ENCODE assay signal across 1 cellular context in the genomic region with DNA sequence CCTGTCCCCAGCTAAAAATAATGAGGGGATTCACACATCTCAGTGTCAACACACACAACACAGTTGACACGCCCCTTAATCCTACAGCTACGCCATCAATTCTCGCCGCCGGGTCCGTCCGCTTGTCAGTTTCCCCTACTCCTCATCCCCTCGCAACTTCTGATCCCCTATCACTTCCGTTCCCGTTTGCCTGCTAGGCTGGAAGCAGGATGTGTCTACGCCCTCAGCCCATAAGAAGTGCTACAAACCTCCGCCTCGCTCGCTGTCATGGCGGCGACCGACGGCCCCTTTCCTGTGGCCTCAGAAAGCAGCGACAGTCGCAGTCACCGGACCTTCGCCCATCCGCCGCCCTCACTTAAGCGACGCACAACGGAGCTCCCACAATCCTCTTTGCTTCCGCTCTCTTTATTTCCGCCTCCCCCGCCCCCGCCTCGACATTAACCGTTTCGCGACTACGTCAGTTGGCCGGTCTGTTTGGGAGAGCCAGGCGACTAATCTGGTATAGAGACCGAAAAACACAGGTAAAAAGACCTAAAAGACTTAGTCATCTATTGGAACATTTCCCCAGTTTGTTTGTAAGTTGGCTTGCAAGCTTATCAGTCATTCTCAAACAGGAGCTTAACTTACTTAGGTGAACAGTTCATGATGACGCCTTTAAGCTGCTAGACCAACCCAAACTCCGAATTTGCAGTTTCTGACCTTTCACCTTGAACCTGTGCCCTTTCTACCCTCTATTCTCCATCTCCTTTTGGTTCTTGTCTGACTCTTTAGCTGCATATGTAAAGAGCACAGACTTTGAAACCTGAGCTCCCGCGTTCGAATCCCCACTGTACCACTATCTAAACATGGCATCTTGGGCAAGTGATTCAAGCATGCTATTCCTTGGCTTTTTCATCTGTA.
TF ChIP-seq lines count a peak whose summit lies in the region.

A gene with protein sequence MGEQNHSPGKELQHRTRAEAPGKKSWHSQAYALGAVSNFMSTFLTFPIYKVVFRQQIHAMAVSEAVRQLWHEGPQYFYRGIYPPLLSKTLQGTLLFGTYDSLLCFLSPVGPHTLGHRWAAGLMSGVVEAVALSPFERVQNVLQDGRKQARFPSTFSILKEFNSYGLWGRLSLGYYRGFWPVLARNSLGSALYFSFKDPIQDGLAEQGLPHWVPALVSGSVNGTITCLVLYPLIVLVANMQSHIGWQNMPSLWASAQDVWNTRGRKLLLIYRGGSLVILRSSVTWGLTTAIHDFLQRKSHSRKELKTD (minus strand): TSS at position 380 of the 900 bp plus-strand sequence. CDS start 51,752 bp downstream, outside the sequence.

TF ChIP-seq in K562, 482 proteins besides CTCF, POLR2A, EP300 and RAD21 (continued from another document and continues in another):
- TF ChIP-seq, protein P1, sequence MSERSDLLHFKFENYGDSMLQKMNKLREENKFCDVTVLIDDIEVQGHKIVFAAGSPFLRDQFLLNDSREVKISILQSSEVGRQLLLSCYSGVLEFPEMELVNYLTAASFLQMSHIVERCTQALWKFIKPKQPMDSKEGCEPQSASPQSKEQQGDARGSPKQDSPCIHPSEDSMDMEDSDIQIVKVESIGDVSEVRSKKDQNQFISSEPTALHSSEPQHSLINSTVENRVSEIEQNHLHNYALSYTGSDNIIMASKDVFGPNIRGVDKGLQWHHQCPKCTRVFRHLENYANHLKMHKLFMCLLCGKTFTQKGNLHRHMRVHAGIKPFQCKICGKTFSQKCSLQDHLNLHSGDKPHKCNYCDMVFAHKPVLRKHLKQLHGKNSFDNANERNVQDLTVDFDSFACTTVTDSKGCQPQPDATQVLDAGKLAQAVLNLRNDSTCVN (CRISPR knock-in tag; IDR thresholded peaks at IDR 0.05), result no peak
- peak; percentile 37 for TF ChIP-seq MYC (IDR thresholded peaks at IDR 0.05; ENCODE audit: low read depth, low read length)
- no peak for TF ChIP-seq MYC (CRISPR knock-in tag; IDR thresholded peaks at IDR 0.05; ENCODE audit: borderline replicate concordance, low read depth)
- TF ChIP-seq, protein P2, sequence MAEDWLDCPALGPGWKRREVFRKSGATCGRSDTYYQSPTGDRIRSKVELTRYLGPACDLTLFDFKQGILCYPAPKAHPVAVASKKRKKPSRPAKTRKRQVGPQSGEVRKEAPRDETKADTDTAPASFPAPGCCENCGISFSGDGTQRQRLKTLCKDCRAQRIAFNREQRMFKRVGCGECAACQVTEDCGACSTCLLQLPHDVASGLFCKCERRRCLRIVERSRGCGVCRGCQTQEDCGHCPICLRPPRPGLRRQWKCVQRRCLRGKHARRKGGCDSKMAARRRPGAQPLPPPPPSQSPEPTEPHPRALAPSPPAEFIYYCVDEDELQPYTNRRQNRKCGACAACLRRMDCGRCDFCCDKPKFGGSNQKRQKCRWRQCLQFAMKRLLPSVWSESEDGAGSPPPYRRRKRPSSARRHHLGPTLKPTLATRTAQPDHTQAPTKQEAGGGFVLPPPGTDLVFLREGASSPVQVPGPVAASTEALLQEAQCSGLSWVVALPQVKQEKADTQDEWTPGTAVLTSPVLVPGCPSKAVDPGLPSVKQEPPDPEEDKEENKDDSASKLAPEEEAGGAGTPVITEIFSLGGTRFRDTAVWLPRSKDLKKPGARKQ (CRISPR knock-in tag; IDR thresholded peaks at IDR 0.05), result no peak
- peak; percentile 59; the same call in 1 of the 2 replicates for TF ChIP-seq TRIM28 (IDR thresholded peaks at IDR 0.05)
- peak; percentile 87 for TF ChIP-seq ATF7 (IDR thresholded peaks at IDR 0.05)
- no peak for TF ChIP-seq BMI1 (IDR thresholded peaks at IDR 0.05; ENCODE audit: low read length)
- TF ChIP-seq SMC3 (conservative IDR thresholded peaks at IDR 0.05; ENCODE audit: insufficient read depth, low read depth, low read length), result no peak
- TF ChIP-seq, protein P3, sequence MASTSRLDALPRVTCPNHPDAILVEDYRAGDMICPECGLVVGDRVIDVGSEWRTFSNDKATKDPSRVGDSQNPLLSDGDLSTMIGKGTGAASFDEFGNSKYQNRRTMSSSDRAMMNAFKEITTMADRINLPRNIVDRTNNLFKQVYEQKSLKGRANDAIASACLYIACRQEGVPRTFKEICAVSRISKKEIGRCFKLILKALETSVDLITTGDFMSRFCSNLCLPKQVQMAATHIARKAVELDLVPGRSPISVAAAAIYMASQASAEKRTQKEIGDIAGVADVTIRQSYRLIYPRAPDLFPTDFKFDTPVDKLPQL (IDR thresholded peaks at IDR 0.05; ENCODE audit: extremely low read depth, insufficient read length), result no peak
- peak; percentile 100 for TF ChIP-seq PHF20 (IDR thresholded peaks at IDR 0.05; ENCODE audit: partially characterized antibody)
- TF ChIP-seq PURB (CRISPR knock-in tag; IDR thresholded peaks at IDR 0.05; ENCODE audit: low read depth), result no peak
- no peak for TF ChIP-seq ZNF23 (CRISPR knock-in tag; IDR thresholded peaks at IDR 0.05)
- no peak for TF ChIP-seq NFYB (IDR thresholded peaks at IDR 0.05; ENCODE audit: extremely low read depth, insufficient read length)
- TF ChIP-seq, protein P4, sequence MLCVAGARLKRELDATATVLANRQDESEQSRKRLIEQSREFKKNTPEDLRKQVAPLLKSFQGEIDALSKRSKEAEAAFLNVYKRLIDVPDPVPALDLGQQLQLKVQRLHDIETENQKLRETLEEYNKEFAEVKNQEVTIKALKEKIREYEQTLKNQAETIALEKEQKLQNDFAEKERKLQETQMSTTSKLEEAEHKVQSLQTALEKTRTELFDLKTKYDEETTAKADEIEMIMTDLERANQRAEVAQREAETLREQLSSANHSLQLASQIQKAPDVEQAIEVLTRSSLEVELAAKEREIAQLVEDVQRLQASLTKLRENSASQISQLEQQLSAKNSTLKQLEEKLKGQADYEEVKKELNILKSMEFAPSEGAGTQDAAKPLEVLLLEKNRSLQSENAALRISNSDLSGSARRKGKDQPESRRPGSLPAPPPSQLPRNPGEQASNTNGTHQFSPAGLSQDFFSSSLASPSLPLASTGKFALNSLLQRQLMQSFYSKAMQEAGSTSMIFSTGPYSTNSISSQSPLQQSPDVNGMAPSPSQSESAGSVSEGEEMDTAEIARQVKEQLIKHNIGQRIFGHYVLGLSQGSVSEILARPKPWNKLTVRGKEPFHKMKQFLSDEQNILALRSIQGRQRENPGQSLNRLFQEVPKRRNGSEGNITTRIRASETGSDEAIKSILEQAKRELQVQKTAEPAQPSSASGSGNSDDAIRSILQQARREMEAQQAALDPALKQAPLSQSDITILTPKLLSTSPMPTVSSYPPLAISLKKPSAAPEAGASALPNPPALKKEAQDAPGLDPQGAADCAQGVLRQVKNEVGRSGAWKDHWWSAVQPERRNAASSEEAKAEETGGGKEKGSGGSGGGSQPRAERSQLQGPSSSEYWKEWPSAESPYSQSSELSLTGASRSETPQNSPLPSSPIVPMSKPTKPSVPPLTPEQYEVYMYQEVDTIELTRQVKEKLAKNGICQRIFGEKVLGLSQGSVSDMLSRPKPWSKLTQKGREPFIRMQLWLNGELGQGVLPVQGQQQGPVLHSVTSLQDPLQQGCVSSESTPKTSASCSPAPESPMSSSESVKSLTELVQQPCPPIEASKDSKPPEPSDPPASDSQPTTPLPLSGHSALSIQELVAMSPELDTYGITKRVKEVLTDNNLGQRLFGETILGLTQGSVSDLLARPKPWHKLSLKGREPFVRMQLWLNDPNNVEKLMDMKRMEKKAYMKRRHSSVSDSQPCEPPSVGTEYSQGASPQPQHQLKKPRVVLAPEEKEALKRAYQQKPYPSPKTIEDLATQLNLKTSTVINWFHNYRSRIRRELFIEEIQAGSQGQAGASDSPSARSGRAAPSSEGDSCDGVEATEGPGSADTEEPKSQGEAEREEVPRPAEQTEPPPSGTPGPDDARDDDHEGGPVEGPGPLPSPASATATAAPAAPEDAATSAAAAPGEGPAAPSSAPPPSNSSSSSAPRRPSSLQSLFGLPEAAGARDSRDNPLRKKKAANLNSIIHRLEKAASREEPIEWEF (CRISPR knock-in tag; IDR thresholded peaks at IDR 0.05), result no peak
- TF ChIP-seq, protein P5, sequence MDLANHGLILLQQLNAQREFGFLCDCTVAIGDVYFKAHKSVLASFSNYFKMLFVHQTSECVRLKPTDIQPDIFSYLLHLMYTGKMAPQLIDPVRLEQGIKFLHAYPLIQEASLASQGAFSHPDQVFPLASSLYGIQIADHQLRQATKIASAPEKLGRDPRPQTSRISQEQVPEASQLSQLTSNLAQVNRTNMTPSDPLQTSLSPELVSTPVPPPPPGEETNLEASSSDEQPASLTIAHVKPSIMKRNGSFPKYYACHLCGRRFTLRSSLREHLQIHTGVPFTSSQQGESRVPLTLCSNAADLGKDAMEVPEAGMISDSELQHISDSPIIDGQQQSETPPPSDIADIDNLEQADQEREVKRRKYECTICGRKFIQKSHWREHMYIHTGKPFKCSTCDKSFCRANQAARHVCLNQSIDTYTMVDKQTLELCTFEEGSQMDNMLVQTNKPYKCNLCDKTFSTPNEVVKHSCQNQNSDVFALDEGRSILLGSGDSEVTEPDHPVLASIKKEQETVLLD (IDR thresholded peaks at IDR 0.05), result 0 out of 2 replicates have a peak, but pooled peaks have one; percentile 28
- peak; percentile 66 for TF ChIP-seq MYBL2 (IDR thresholded peaks at IDR 0.05; ENCODE audit: low read depth)
- no peak for TF ChIP-seq MYBL2 (CRISPR knock-in tag; IDR thresholded peaks at IDR 0.05; ENCODE audit: borderline replicate concordance)
- no peak for TF ChIP-seq ARHGAP35 (IDR thresholded peaks at IDR 0.05; ENCODE audit: partially characterized antibody)
- peak; percentile 92 for TF ChIP-seq TOE1 (IDR thresholded peaks at IDR 0.05; ENCODE audit: borderline replicate concordance)
- TF ChIP-seq TOE1 (CRISPR knock-in tag; IDR thresholded peaks at IDR 0.05; ENCODE audit: borderline replicate concordance, low read depth), result no peak
- TF ChIP-seq ZNF586 (CRISPR knock-in tag; conservative IDR thresholded peaks at IDR 0.05), result no peak
- TF ChIP-seq KLF1 (tag; IDR thresholded peaks at IDR 0.05), result peak; percentile 87
- no peak for TF ChIP-seq NR4A1 (CRISPR knock-in tag; IDR thresholded peaks at IDR 0.05)
- no peak for TF ChIP-seq NR4A1 (tag; IDR thresholded peaks at IDR 0.05)
- TF ChIP-seq, protein P6, sequence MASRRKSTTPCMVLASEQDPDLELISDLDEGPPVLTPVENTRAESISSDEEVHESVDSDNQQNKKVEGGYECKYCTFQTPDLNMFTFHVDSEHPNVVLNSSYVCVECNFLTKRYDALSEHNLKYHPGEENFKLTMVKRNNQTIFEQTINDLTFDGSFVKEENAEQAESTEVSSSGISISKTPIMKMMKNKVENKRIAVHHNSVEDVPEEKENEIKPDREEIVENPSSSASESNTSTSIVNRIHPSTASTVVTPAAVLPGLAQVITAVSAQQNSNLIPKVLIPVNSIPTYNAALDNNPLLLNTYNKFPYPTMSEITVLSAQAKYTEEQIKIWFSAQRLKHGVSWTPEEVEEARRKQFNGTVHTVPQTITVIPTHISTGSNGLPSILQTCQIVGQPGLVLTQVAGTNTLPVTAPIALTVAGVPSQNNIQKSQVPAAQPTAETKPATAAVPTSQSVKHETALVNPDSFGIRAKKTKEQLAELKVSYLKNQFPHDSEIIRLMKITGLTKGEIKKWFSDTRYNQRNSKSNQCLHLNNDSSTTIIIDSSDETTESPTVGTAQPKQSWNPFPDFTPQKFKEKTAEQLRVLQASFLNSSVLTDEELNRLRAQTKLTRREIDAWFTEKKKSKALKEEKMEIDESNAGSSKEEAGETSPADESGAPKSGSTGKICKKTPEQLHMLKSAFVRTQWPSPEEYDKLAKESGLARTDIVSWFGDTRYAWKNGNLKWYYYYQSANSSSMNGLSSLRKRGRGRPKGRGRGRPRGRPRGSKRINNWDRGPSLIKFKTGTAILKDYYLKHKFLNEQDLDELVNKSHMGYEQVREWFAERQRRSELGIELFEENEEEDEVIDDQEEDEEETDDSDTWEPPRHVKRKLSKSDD (conservative IDR thresholded peaks at IDR 0.05; ENCODE audit: low read length), result 0 out of 2 replicates have a peak, but pooled peaks have one; percentile 63
- 0 out of 2 replicates have a peak, but pooled peaks have one; percentile 42 for TF ChIP-seq MIER1 (IDR thresholded peaks at IDR 0.05; ENCODE audit: low read depth)
- no peak for TF ChIP-seq PHB2 (IDR thresholded peaks at IDR 0.05; ENCODE audit: low read depth)
- peak; percentile 62 to 77 for TF ChIP-seq MAZ (CRISPR knock-in tag; conservative IDR thresholded peaks at IDR 0.05 in 1 of 2, IDR thresholded peaks at IDR 0.05 in 1 of 2)
- peak; percentile 60; the same call in 1 of the 2 replicates for TF ChIP-seq GTF2E2 (tag; IDR thresholded peaks at IDR 0.05)
- TF ChIP-seq ZNF175 (CRISPR knock-in tag; IDR thresholded peaks at IDR 0.05; ENCODE audit: low read depth), result no peak
- TF ChIP-seq CREM (IDR thresholded peaks at IDR 0.05; ENCODE audit: low read depth), result peak; percentile 97
- TF ChIP-seq DACH1 (IDR thresholded peaks at IDR 0.05; ENCODE audit: partially characterized antibody), result peak; percentile 5
- TF ChIP-seq RAD51 (IDR thresholded peaks at IDR 0.05; ENCODE audit: borderline replicate concordance, low read depth), result no peak
- TF ChIP-seq, protein P7, sequence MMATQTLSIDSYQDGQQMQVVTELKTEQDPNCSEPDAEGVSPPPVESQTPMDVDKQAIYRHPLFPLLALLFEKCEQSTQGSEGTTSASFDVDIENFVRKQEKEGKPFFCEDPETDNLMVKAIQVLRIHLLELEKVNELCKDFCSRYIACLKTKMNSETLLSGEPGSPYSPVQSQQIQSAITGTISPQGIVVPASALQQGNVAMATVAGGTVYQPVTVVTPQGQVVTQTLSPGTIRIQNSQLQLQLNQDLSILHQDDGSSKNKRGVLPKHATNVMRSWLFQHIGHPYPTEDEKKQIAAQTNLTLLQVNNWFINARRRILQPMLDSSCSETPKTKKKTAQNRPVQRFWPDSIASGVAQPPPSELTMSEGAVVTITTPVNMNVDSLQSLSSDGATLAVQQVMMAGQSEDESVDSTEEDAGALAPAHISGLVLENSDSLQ (IDR thresholded peaks at IDR 0.05), result peak; percentile 82
- peak; percentile 52 to 99 (median 96) for TF ChIP-seq YY1 (IDR thresholded peaks at IDR 0.05; ENCODE audit: borderline replicate concordance in 1 of 3, control insufficient read depth in 1 of 3, extremely low read depth in 1 of 3, insufficient read depth in 3 of 3, insufficient read length in 1 of 3, insufficient replicate concordance in 2 of 3, low read depth in 1 of 3, low read length in 2 of 3)
- peak in 1 of 2 experiments; percentile 28 for TF ChIP-seq NCOA2 (IDR thresholded peaks at IDR 0.05; ENCODE audit: partially characterized antibody in 2 of 2)
- TF ChIP-seq JUNB (CRISPR knock-in tag; conservative IDR thresholded peaks at IDR 0.05), result no peak
- TF ChIP-seq ZNF224 (CRISPR knock-in tag; IDR thresholded peaks at IDR 0.05), result no peak
- peak; percentile 31; the same call in 1 of the 2 replicates for TF ChIP-seq FOSL1 (tag; conservative IDR thresholded peaks at IDR 0.05)
- no peak for TF ChIP-seq MCM5 (IDR thresholded peaks at IDR 0.05; ENCODE audit: low read depth)
- TF ChIP-seq RBM22 (IDR thresholded peaks at IDR 0.05; ENCODE audit: low read depth, low read length, poor library complexity, severe bottlenecking), result no peak
- TF ChIP-seq, protein P8, sequence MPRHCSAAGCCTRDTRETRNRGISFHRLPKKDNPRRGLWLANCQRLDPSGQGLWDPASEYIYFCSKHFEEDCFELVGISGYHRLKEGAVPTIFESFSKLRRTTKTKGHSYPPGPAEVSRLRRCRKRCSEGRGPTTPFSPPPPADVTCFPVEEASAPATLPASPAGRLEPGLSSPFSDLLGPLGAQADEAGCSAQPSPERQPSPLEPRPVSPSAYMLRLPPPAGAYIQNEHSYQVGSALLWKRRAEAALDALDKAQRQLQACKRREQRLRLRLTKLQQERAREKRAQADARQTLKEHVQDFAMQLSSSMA (CRISPR knock-in tag; IDR thresholded peaks at IDR 0.05), result peak; percentile 93
